In genomic region chr9:109108318-109108717, GRCh38 we compare ENCODE assay signal across 12 cellular contexts. TPM values are rescaled to one million over a fixed set of nuclear protein-coding genes. Genes with fewer than 3 reads are reported as not detected.
A peak's percentile ranks its signal among the peaks of the same experiment; 100 is the strongest.
DNase-seq lines count a peak whose midpoint lies in the region; ATAC-seq lines count a peak whose summit lies in the region.
"Had no signal": no experiment of that assay in that cellular context is flagged by ENCODE, and none has a peak within 500 bp of the region (broad histone marks: within the 10 kb centered on the region; RNA-seq: fewer than 3 reads in every experiment).

No MANE protein-coding gene starts in this region.

- CTCF ChIA-PET in CD4-positive, alpha-beta memory T cell (lab: Charles Lee; ENCODE audit: partially characterized antibody): no interaction called here

- H4K12ac ChIP-seq in trophoblast cell (ENCODE audit: low read depth, low read length): no peak overlapping the region

- peaks cover 17 to 19% of the 10 kb centered on the region in 2 donors for H3K36me3 Mint-ChIP-seq in CD4-positive, alpha-beta memory T cell
- peaks cover 32% of the 10 kb centered on the region for H3K36me3 Mint-ChIP-seq in activated naive CD8-positive, alpha-beta T cell treated with anti-CD3 and anti-CD28 coated beads, Interleukin-2, amount 50 U/mL, for 24 hours (ENCODE audit: low read depth)

- H3K79me2 ChIP-seq in trophoblast cell (ENCODE audit: control insufficient read depth, insufficient read depth, low read length, poor library complexity): peaks cover 5% of the 10 kb centered on the region

- WGBS in mesodermal cell (ENCODE audit: insufficient coverage in 2 of 2), 2 experiments: 100% methylated on average over 1 of the region's 4 CpGs; no CpG with 5 or more reads in 1 of the 2 experiments
- no CpG with 5 or more reads among the region's 4 CpGs for WGBS in trophoblast cell (ENCODE audit: extremely low coverage, insufficient coverage, insufficient read length)

- H3K9me3 Mint-ChIP-seq in CD4-positive, alpha-beta memory T cell: peaks cover 0 to 4% (median 2%) of the 10 kb centered on the region in 8 donors
- peaks cover 4% of the 10 kb centered on the region for H3K9me3 Mint-ChIP-seq in activated naive CD8-positive, alpha-beta T cell treated with anti-CD3 and anti-CD28 coated beads, Interleukin-2, amount 50 U/mL, for 24 hours
- H3K9me3 Mint-ChIP-seq: endodermal cell had no signal

- no peak overlapping the region for H3K9ac ChIP-seq in trophoblast cell (ENCODE audit: low read length)
- H3K9ac ChIP-seq: neural progenitor cell had no signal

- no peak for ATAC-seq in activated naive CD8-positive, alpha-beta T cell treated with anti-CD3 and anti-CD28 coated beads, Interleukin-2, amount 50 U/mL, for 24 hours
- no peak for ATAC-seq in HG03457 (IDR thresholded peaks at IDR 0.05; ENCODE audit: unreplicated experiment)
- no peak for ATAC-seq in HG03439 (IDR thresholded peaks at IDR 0.05; ENCODE audit: unreplicated experiment)

- no peak overlapping the region for H4K91ac ChIP-seq in trophoblast cell (ENCODE audit: low read depth, low read length)

- H3K4ac ChIP-seq in trophoblast cell (ENCODE audit: low read depth, low read length): no peak overlapping the region

- H3K18ac ChIP-seq in trophoblast cell (ENCODE audit: low read length): no peak overlapping the region

- H2BK12ac ChIP-seq in trophoblast cell (ENCODE audit: low read length): no peak overlapping the region

- H2BK120ac ChIP-seq in trophoblast cell (ENCODE audit: insufficient read depth, low read length, poor library complexity): no peak overlapping the region

- H3K4me1 Mint-ChIP-seq in CD4-positive, alpha-beta memory T cell: peaks cover 46 to 70% (median 58%) of the 10 kb centered on the region in 4 donors
- H3K4me1 Mint-ChIP-seq in activated naive CD8-positive, alpha-beta T cell treated with anti-CD3 and anti-CD28 coated beads, Interleukin-2, amount 50 U/mL, for 24 hours: peaks cover 76% of the 10 kb centered on the region

- no peak overlapping the region for H2AK5ac ChIP-seq in trophoblast cell (ENCODE audit: low read length)

- H3K14ac ChIP-seq in trophoblast cell (ENCODE audit: low read length): no peak overlapping the region

- H3K36me3 ChIP-seq in CD4-positive, alpha-beta memory T cell (ENCODE audit: insufficient read depth, low read length): peaks cover 6% of the 10 kb centered on the region
- H3K36me3 ChIP-seq in mesodermal cell (ENCODE audit: control insufficient read depth, insufficient read depth, low read length) (peaks cover 24% of the 10 kb centered on the region), trophoblast cell (ENCODE audit: control insufficient read depth in 1 of 2, insufficient read depth in 2 of 2, low read length in 2 of 2) (peaks cover 2 to 6% of the 10 kb centered on the region in 2 experiments)

- no peaks in the 10 kb centered on the region for H3K9me3 ChIP-seq in CD4-positive, alpha-beta memory T cell (ENCODE audit: control insufficient read depth in 1 of 2, low read length in 2 of 2)
- H3K9me3 ChIP-seq in mesodermal cell (ENCODE audit: control insufficient read depth, low read length): peaks cover 6% of the 10 kb centered on the region
- H3K9me3 ChIP-seq in trophoblast cell (ENCODE audit: insufficient read depth, low read depth, low read length): no peaks in the 10 kb centered on the region

- H3K4me2 ChIP-seq in trophoblast cell (ENCODE audit: low read length): no peak overlapping the region
- H3K4me2 ChIP-seq: neural progenitor cell had no signal

- no peak overlapping the region for H2BK5ac ChIP-seq in trophoblast cell (ENCODE audit: low read depth, low read length, poor library complexity)

- no peak for DNase-seq in CD4-positive, alpha-beta memory T cell
- DNase-seq in M059J (ENCODE audit: low read depth) (peak; percentile 53), trophoblast cell (no peak), mesenteric fat pad (ENCODE audit: low spot score) (no peak)
- no peak for DNase-seq in activated naive CD8-positive, alpha-beta T cell treated with anti-CD3 and anti-CD28 coated beads, Interleukin-2, amount 50 U/mL, for 24 hours
- DNase-seq: endodermal cell, NCI-H1105 had no signal

- POLR2A ChIA-PET in CD4-positive, alpha-beta memory T cell (lab: Charles Lee; ENCODE audit: partially characterized antibody): interaction anchor here (2.0 to 4.6 kb wide), 2 partner anchors 8 to 10 kb away, joined by 6 to 51 read pairs; partner anchors contain the start of gene TMEM245

- no peaks in the 10 kb centered on the region for H3K27me3 ChIP-seq in CD4-positive, alpha-beta memory T cell (ENCODE audit: insufficient read depth, low read length)
- H3K27me3 ChIP-seq in trophoblast cell (ENCODE audit: insufficient read depth, low read length): no peaks in the 10 kb centered on the region
- H3K27me3 ChIP-seq: neural progenitor cell had no signal

- no peak overlapping the region for H3K23ac ChIP-seq in trophoblast cell (ENCODE audit: low read length)

- peaks cover 2% of the 10 kb centered on the region for H3K79me1 ChIP-seq in trophoblast cell (ENCODE audit: low read length)

- no peak overlapping the region for H3K4me3 ChIP-seq in CD4-positive, alpha-beta memory T cell (ENCODE audit: low read length in 2 of 2)
- H3K4me3 ChIP-seq in mesodermal cell (ENCODE audit: extremely low read depth, insufficient read depth, low read length, poor library complexity, severe bottlenecking) (no peak overlapping the region), trophoblast cell (ENCODE audit: low read depth, low read length) (no peak overlapping the region)
- H3K4me3 ChIP-seq: neural progenitor cell had no signal

- intact Hi-C loops in CD4-positive, alpha-beta memory T cell (cut with micrococcal nuclease): loop anchor here (2.0 kb wide), 1 partner anchor 16 kb away; no protein-coding TSS in a partner anchor

- peaks cover 71% of the 10 kb centered on the region for H3K4me1 ChIP-seq in CD4-positive, alpha-beta memory T cell (ENCODE audit: insufficient read depth, low read length)
- H3K4me1 ChIP-seq in mesodermal cell (ENCODE audit: control insufficient read depth, insufficient read depth, low read length, poor library complexity, severe bottlenecking): peaks cover 20% of the 10 kb centered on the region
- H3K4me1 ChIP-seq in trophoblast cell (ENCODE audit: control insufficient read depth in 1 of 2, insufficient read depth in 2 of 2, low read length in 2 of 2): peaks cover 0 to 4% of the 10 kb centered on the region in 2 experiments

- H3K27me3 Mint-ChIP-seq in CD4-positive, alpha-beta memory T cell: no peaks in the 10 kb centered on the region
- no peaks in the 10 kb centered on the region for H3K27me3 Mint-ChIP-seq in activated naive CD8-positive, alpha-beta T cell treated with anti-CD3 and anti-CD28 coated beads, Interleukin-2, amount 50 U/mL, for 24 hours
- H3K27me3 Mint-ChIP-seq: activated CD4-positive, alpha-beta T cell treated with anti-CD3 and anti-CD28 coated beads for 36 hours had no signal

- no peak overlapping the region for H3K27ac ChIP-seq in CD4-positive, alpha-beta memory T cell (ENCODE audit: low read depth, low read length)
- H3K27ac ChIP-seq in mesodermal cell (ENCODE audit: low read depth, low read length, severe bottlenecking): peak overlapping the region; percentile 72
- no peak overlapping the region for H3K27ac ChIP-seq in trophoblast cell (ENCODE audit: low read depth, low read length)
- H3K27ac ChIP-seq: neural progenitor cell had no signal

- no peak overlapping the region for H2AFZ ChIP-seq in trophoblast cell (ENCODE audit: insufficient read depth, low read length, poor library complexity)
- H2AFZ ChIP-seq: neural progenitor cell had no signal

- H3K4me3 Mint-ChIP-seq in CD4-positive, alpha-beta memory T cell: peak overlapping the region in 6 of 8 donors; percentile 8 to 67 (median 32)
- no peak overlapping the region for H3K4me3 Mint-ChIP-seq in activated naive CD8-positive, alpha-beta T cell treated with anti-CD3 and anti-CD28 coated beads, Interleukin-2, amount 50 U/mL, for 24 hours
- H3K4me3 Mint-ChIP-seq: endodermal cell, neural progenitor cell had no signal

- H3K27ac Mint-ChIP-seq in CD4-positive, alpha-beta memory T cell: peak overlapping the region; percentile 57 to 95 (median 85)
- H3K27ac Mint-ChIP-seq in activated naive CD8-positive, alpha-beta T cell treated with anti-CD3 and anti-CD28 coated beads, Interleukin-2, amount 50 U/mL, for 24 hours: peak overlapping the region; percentile 65

- H4K8ac ChIP-seq in trophoblast cell (ENCODE audit: low read depth, low read length): no peak overlapping the region

RNA-seq across cellular contexts. Expression of gene TMEM245, which starts 11.4 kb away (rescaled TPM):
- 10 to 100 TPM; 72.6 to 74.3 TPM for total RNA-seq in CD4-positive, alpha-beta memory T cell
- 10 to 100 TPM; 28.9 to 41.3 TPM for polyA plus RNA-seq in CD4-positive, alpha-beta memory T cell
- total RNA-seq in M059J (2014; rRNA removed; shearing (Covaris generic)): 44.0 and 56.8 TPM in 2 replicates
- polyA plus RNA-seq in mesodermal cell (2013, experiment 1 of 2): 49.9 TPM
- polyA plus RNA-seq in mesodermal cell (2013, experiment 2 of 2): 54.0 TPM
- 48.2 and 49.2 TPM in 2 replicates for polyA plus RNA-seq in trophoblast cell (2013)
- 62.3 TPM for total RNA-seq in mesenteric fat pad

RNA-seq across cellular contexts. Expression of gene FRRS1L, which starts 58.7 kb away (rescaled TPM):
- total RNA-seq in CD4-positive, alpha-beta memory T cell: not detected
- not detected for polyA plus RNA-seq in CD4-positive, alpha-beta memory T cell
- total RNA-seq in M059J (2014; rRNA removed; shearing (Covaris generic)): 0.05 TPM in 2 replicates
- polyA plus RNA-seq in mesodermal cell (2013, experiment 1 of 2): 1.6 TPM
- 1.1 TPM for polyA plus RNA-seq in mesodermal cell (2013, experiment 2 of 2)
- 0.04 and 0.10 TPM in 2 replicates for polyA plus RNA-seq in trophoblast cell (2013)
- total RNA-seq in mesenteric fat pad: 0.32 TPM
- total RNA-seq: activated CD4-positive, alpha-beta T cell treated with anti-CD3 and anti-CD28 coated beads for 36 hours had no signal
